ENCODE assay signal across 26 cellular contexts in genomic region chr7:155820246-155820645, GRCh38. TPM values are rescaled to one million over a fixed set of nuclear protein-coding genes. Genes with fewer than 3 reads are reported as not detected.
"Had no signal": no experiment of that assay in that cellular context is flagged by ENCODE, and none has a peak within 500 bp of the region (broad histone marks: within the 10 kb centered on the region; RNA-seq: fewer than 3 reads in every experiment).

No MANE protein-coding gene starts in this region.

- ATAC-seq: left colon; left lung; right lobe of liver; stimulated activated naive B cell treated with anti-CD40 and anti-IgM and Interleukin-4, amounts not matched to agents 10 μg/mL and 1 μg/mL and 100 μg/mL, for 72 hours had no signal

- DNase-seq: hippocampal formation; left colon; mesendoderm; naive B cell; ovary; stimulated activated CD4-positive, alpha-beta T cell treated with anti-CD3 and anti-CD28 coated beads, Interleukin-12 subunit alpha, Interleukin-12 subunit beta, amount 100 ng/mL, for 4 hours; stimulated activated CD4-positive, alpha-beta T cell treated with anti-CD3 and anti-CD28 coated beads, Interleukin-15, amount 100 ng/mL, for 24 hours; stimulated activated CD4-positive, alpha-beta T cell treated with anti-CD3 and anti-CD28 coated beads, Interleukin-2, amount 100 ng/mL, for 24 hours; stimulated activated CD4-positive, alpha-beta T cell treated with anti-CD3 and anti-CD28 coated beads, Interleukin-4, amount 100 ng/mL, for 1 hour; stimulated activated naive B cell treated with anti-CD40 and anti-IgM and Interleukin-4, amounts not matched to agents 10 μg/mL and 1 μg/mL and 100 μg/mL, for 72 hours; stimulated activated naive CD8-positive, alpha-beta T cell treated with anti-CD3 and anti-CD28 coated beads, Interleukin-15, Interleukin-2, amounts not matched to agents 100 U/mL and 50 U/mL, for 24 hours; stomach; testis; thyroid gland; transverse colon had no signal

- H3K36me3 ChIP-seq: left lung, ovary, right atrium auricular region, right lobe of liver, stomach, thyroid gland, transverse colon, upper lobe of left lung, vagina had no signal

- H3K27me3 ChIP-seq: ovary, right lobe of liver, testis, thyroid gland, vagina had no signal

- H3K9me3 ChIP-seq: ovary, right atrium auricular region, right lobe of liver, stomach, testis, thyroid gland, transverse colon, vagina had no signal

- H3K4me3 ChIP-seq: left lung, lung, ovary, right atrium auricular region, right lobe of liver, smooth muscle cell, stomach, testis, thyroid gland, transverse colon, upper lobe of left lung, vagina had no signal

- H3K4me2 ChIP-seq: smooth muscle cell had no signal

- FAIRE-seq: keratinocyte had no signal

- H3K4me1 ChIP-seq: left lung, right atrium auricular region, right lobe of liver, testis, thyroid gland, vagina had no signal

- H3K27ac ChIP-seq: left lung, ovary, right atrium auricular region, right lobe of liver, stomach, testis, thyroid gland, transverse colon, upper lobe of left lung, vagina had no signal

RNA-seq across cellular contexts. Expression of gene SHH, which starts 8.0 kb away (rescaled TPM):
- total RNA-seq: neural crest cell, omental fat pad, right atrium auricular region, skeletal muscle tissue, smooth muscle cell, thyroid gland had no signal
- polyA plus RNA-seq: keratinocyte, ovary, smooth muscle cell had no signal
